ENCODE assay signal across 8 cellular contexts in the genomic region with DNA sequence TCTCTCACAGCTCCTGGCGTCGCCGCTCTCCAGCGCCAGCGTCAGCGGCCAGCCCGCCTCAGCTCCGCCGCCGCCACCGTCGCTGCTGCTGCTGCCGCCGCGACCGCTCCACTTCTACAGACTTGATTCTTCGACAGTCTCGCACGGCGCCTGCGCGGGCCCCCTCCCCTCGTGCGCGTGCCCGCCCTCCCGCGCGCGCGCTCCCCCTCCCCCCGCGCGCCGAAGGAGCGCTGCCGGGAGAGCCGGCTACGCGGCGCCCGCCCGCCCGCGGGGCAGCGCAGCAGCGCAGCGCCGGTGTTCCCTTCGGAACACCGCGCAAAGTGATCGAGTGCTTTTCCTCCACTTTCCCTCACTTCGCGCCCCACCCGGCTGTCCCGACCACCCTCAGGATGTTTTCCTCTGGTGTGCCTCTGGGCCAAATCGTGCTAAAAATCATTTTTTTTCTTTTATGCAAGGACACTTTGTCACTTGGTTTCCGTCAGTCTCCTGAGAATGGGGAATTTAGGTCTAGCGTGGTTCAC. TPM values are rescaled to one million over a fixed set of nuclear protein-coding genes. Genes with fewer than 3 reads are reported as not detected.
DNase-seq lines count a peak whose midpoint lies in the region; ATAC-seq and TF ChIP-seq lines count a peak whose summit lies in the region.

A gene (minus strand): TSS at position 118 of the 521 bp plus-strand sequence. CDS start 684 bp downstream, outside the sequence.

- H3K36me3 Mint-ChIP-seq in activated T-cell treated with anti-CD3 and anti-CD28 coated beads, Interleukin-2, amount 50 U/mL, for 4 hours (ENCODE audit: insufficient read depth) = peaks cover 26% of the 10 kb centered on the region
- H3K36me3 Mint-ChIP-seq in stimulated activated naive B cell treated with anti-CD40 and anti-IgM and Interleukin-4, amounts not matched to agents 10 μg/mL and 1 μg/mL and 100 μg/mL, for 72 hours = peaks cover 24 to 30% of the 10 kb centered on the region in 2 donors

- peak within 1 kb of the TSS; percentile 98 for H3K27ac ChIP-seq in A673 (ENCODE audit: low read depth, low read length, poor library complexity, severe bottlenecking)
- peak within 1 kb of the TSS; percentile 95 for H3K27ac ChIP-seq in HUES6 (ENCODE audit: low read depth, low read length)
- H3K27ac ChIP-seq in Panc1 (ENCODE audit: low read length) = peak within 1 kb of the TSS; percentile 100
- peak within 1 kb of the TSS; percentile 92 to 100 (median 100) for H3K27ac ChIP-seq in esophagus muscularis mucosa (replicated peaks in 1 of 4)
- peak within 1 kb of the TSS; percentile 100 for H3K27ac ChIP-seq in muscle layer of duodenum (ENCODE audit: low read length)

- DNase-seq in A673 (ENCODE audit: low spot score) = peak; percentile 82
- no peak for DNase-seq in Panc1 (ENCODE audit: low read depth, low spot score)
- DNase-seq in activated T-cell treated with anti-CD3 and anti-CD28 coated beads, Interleukin-2, amount 50 U/mL, for 4 hours = peak; percentile 78
- DNase-seq in esophagus muscularis mucosa (ENCODE audit: extremely low spot score) = no peak
- DNase-seq in stimulated activated naive B cell treated with anti-CD40 and anti-IgM and Interleukin-4, amounts not matched to agents 10 μg/mL and 1 μg/mL and 100 μg/mL, for 72 hours = peak; percentile 81

- H3K4me1 ChIP-seq in A673 (ENCODE audit: insufficient read depth, low read length, poor library complexity, severe bottlenecking) (peaks cover 35% of the 10 kb centered on the region), HUES6 (ENCODE audit: control insufficient read depth, insufficient read depth, low read length) (peaks cover 45% of the 10 kb centered on the region), Panc1 (ENCODE audit: control insufficient read depth, insufficient read depth, low read length) (peaks cover 38% of the 10 kb centered on the region), esophagus muscularis mucosa (peaks cover 28 to 44% (median 40%) of the 10 kb centered on the region in 4 donors), muscle layer of duodenum (ENCODE audit: control insufficient read depth in 1 of 2, insufficient read depth in 2 of 2, low read length in 2 of 2) (peaks cover 22 to 31% of the 10 kb centered on the region in 2 donors)

- peak within 1 kb of the TSS; percentile 97 for H3K9ac ChIP-seq in HUES6 (ENCODE audit: low read length)

- POLR2A ChIA-PET in A673 (lab: Charles Lee; ENCODE audit: low non-redundant PET) (no interaction called here), Panc1 (lab: Charles Lee) (interaction anchor here (0.5 to 1.1 kb wide), 6 partner anchors 125 to 484 kb away, joined by 3 to 5 read pairs (median 3); no protein-coding TSS in a partner anchor)

- peak within 1 kb of the TSS; percentile 100 for H3K27ac Mint-ChIP-seq in stimulated activated naive B cell treated with anti-CD40 and anti-IgM and Interleukin-4, amounts not matched to agents 10 μg/mL and 1 μg/mL and 100 μg/mL, for 72 hours

- H3K27me3 ChIP-seq in A673 (replicated peaks; ENCODE audit: insufficient read depth, low read depth, low read length, poor library complexity) (no peaks in the 10 kb centered on the region), HUES6 (ENCODE audit: control insufficient read depth, insufficient read depth, low read length) (no peaks in the 10 kb centered on the region), Panc1 (ENCODE audit: control insufficient read depth, insufficient read depth, low read length) (no peaks in the 10 kb centered on the region), esophagus muscularis mucosa (no peaks in the 10 kb centered on the region), muscle layer of duodenum (ENCODE audit: low read depth, low read length) (no peaks in the 10 kb centered on the region)

- peaks cover 29% of the 10 kb centered on the region for H3K36me3 ChIP-seq in A673 (ENCODE audit: insufficient read depth, low read length, poor library complexity, severe bottlenecking)
- peaks cover 31% of the 10 kb centered on the region for H3K36me3 ChIP-seq in HUES6 (ENCODE audit: control insufficient read depth, insufficient read depth, low read length)
- H3K36me3 ChIP-seq in Panc1 (ENCODE audit: control insufficient read depth, insufficient read depth, low read length) = peaks cover 22% of the 10 kb centered on the region
- peaks cover 9 to 32% (median 18%) of the 10 kb centered on the region in 4 donors for H3K36me3 ChIP-seq in esophagus muscularis mucosa
- peaks cover 28 to 29% of the 10 kb centered on the region in 2 donors for H3K36me3 ChIP-seq in muscle layer of duodenum (ENCODE audit: control insufficient read depth in 1 of 2, insufficient read depth in 2 of 2, low read length in 2 of 2)

- TF ChIP-seq POLR2A in esophagus muscularis mucosa (IDR thresholded peaks at IDR 0.05; ENCODE audit: low read depth) = peak; percentile 29

- H3K4me3 Mint-ChIP-seq in activated T-cell treated with anti-CD3 and anti-CD28 coated beads, Interleukin-2, amount 50 U/mL, for 4 hours = peak within 1 kb of the TSS; percentile 85
- H3K4me3 Mint-ChIP-seq in stimulated activated naive B cell treated with anti-CD40 and anti-IgM and Interleukin-4, amounts not matched to agents 10 μg/mL and 1 μg/mL and 100 μg/mL, for 72 hours = peak within 1 kb of the TSS; percentile 86 to 88

- TF ChIP-seq CTCF in A673 (conservative IDR thresholded peaks at IDR 0.05; ENCODE audit: low read depth, low read length) (no peak), Panc1 (IDR thresholded peaks at IDR 0.05) (no peak), esophagus muscularis mucosa (IDR thresholded peaks at IDR 0.05) (no peak)

- ATAC-seq in GM19025 (IDR thresholded peaks at IDR 0.05; ENCODE audit: low read depth, unreplicated experiment) (peak; percentile 15), Panc1 (peak; percentile 32)
- peak; percentile 13 for ATAC-seq in activated T-cell treated with anti-CD3 and anti-CD28 coated beads, Interleukin-2, amount 50 U/mL, for 4 hours
- peak; percentile 7 to 16 for ATAC-seq in stimulated activated naive B cell treated with anti-CD40 and anti-IgM and Interleukin-4, amounts not matched to agents 10 μg/mL and 1 μg/mL and 100 μg/mL, for 72 hours (replicated peaks)

- peak; percentile 28 for TF ChIP-seq EP300 in esophagus muscularis mucosa (IDR thresholded peaks at IDR 0.05)

- H3K9me3 ChIP-seq in A673 (ENCODE audit: low read depth, low read length, poor library complexity, severe bottlenecking) (no peaks in the 10 kb centered on the region), HUES6 (ENCODE audit: control insufficient read depth, insufficient read depth, low read depth, low read length) (no peaks in the 10 kb centered on the region), Panc1 (ENCODE audit: control insufficient read depth, insufficient read depth, low read depth, low read length) (no peaks in the 10 kb centered on the region), esophagus muscularis mucosa (no peaks in the 10 kb centered on the region), muscle layer of duodenum (ENCODE audit: control insufficient read depth in 1 of 2, low read length in 2 of 2) (no peaks in the 10 kb centered on the region)

- BruUV-seq in A673 (replicated peaks; lab: Mats Ljungman, UMichigan) = no TSS peak
- no TSS peak for BruUV-seq in Panc1 (replicated peaks; lab: Mats Ljungman, UMichigan)

- no peaks in the 10 kb centered on the region for H3K27me3 Mint-ChIP-seq in activated T-cell treated with anti-CD3 and anti-CD28 coated beads, Interleukin-2, amount 50 U/mL, for 4 hours (ENCODE audit: low read depth)
- no peaks in the 10 kb centered on the region for H3K27me3 Mint-ChIP-seq in stimulated activated naive B cell treated with anti-CD40 and anti-IgM and Interleukin-4, amounts not matched to agents 10 μg/mL and 1 μg/mL and 100 μg/mL, for 72 hours

- H3K4me3 ChIP-seq in A673 (ENCODE audit: low read depth, low read length, poor library complexity, severe bottlenecking) (peak within 1 kb of the TSS; percentile 58), HUES6 (ENCODE audit: low read depth, low read length) (peak within 1 kb of the TSS; percentile 76), Panc1 (ENCODE audit: low read depth in 2 of 2, low read length in 2 of 2) (peak within 1 kb of the TSS; percentile 96 to 100), esophagus muscularis mucosa (peak within 1 kb of the TSS; percentile 71 to 91 (median 85)), muscle layer of duodenum (ENCODE audit: low read depth in 1 of 2, low read length in 2 of 2) (peak within 1 kb of the TSS; percentile 93 to 98)

- H3K4me1 Mint-ChIP-seq in activated T-cell treated with anti-CD3 and anti-CD28 coated beads, Interleukin-2, amount 50 U/mL, for 4 hours (ENCODE audit: low read depth) = peaks cover 51% of the 10 kb centered on the region
- H3K4me1 Mint-ChIP-seq in stimulated activated naive B cell treated with anti-CD40 and anti-IgM and Interleukin-4, amounts not matched to agents 10 μg/mL and 1 μg/mL and 100 μg/mL, for 72 hours = peaks cover 42 to 68% of the 10 kb centered on the region in 2 donors

- under 1% methylated on average over 24 of the region's 60 CpGs for WGBS in esophagus muscularis mucosa

- in situ Hi-C loops in Panc1 (cut with HindIII; ENCODE audit: low pct_unique_long_range_greater_than_20kb, low sequenced_read_pairs) = loop anchor here (25.0 kb wide), 1 partner anchor 352 kb away; no protein-coding TSS in a partner anchor

- CTCF ChIA-PET in A673 (lab: Charles Lee) = interaction anchor here (0.7 kb wide), 1 partner anchor 110 kb away, joined by 4 read pairs; no protein-coding TSS in a partner anchor
- CTCF ChIA-PET in Panc1 (lab: Charles Lee) = no interaction called here

- no peaks in the 10 kb centered on the region for H3K9me3 Mint-ChIP-seq in activated T-cell treated with anti-CD3 and anti-CD28 coated beads, Interleukin-2, amount 50 U/mL, for 4 hours
- H3K9me3 Mint-ChIP-seq in stimulated activated naive B cell treated with anti-CD40 and anti-IgM and Interleukin-4, amounts not matched to agents 10 μg/mL and 1 μg/mL and 100 μg/mL, for 72 hours = no peaks in the 10 kb centered on the region

- intact Hi-C loops in A673 (cut with micrococcal nuclease; ENCODE audit: unreplicated experiment) (loop anchor here (5.0 kb wide), 1 partner anchor 112 kb away; no protein-coding TSS in a partner anchor), Panc1 (cut with micrococcal nuclease; ENCODE audit: unreplicated experiment) (loop anchor here (5.0 to 10.0 kb wide), 4 partner anchors 265 to 482 kb away; no protein-coding TSS in a partner anchor), esophagus muscularis mucosa (cut with DNase I) (loop anchor here (5.0 kb wide), 4 partner anchors 307 to 472 kb away; no protein-coding TSS in a partner anchor)

RNA-seq across cellular contexts. Expression of the gene that starts here (rescaled TPM):
- total RNA-seq in A673 (2021) (39.9 and 43.8 TPM in 2 replicates), Panc1 (2021; ENCODE audit: unreplicated experiment) (187 TPM), esophagus muscularis mucosa (100 to 1,000 TPM in 2 of 4 donors, 10 to 100 TPM in 2; 83.3 to 119 (median 97.9) TPM)
- 155 TPM for polyA plus RNA-seq in Panc1 (2012; ENCODE audit: insufficient read length)
- total RNA-seq in activated T-cell treated with anti-CD3 and anti-CD28 coated beads, Interleukin-2, amount 50 U/mL, for 4 hours = 10 to 100 TPM; 69.3 to 86.1 (median 75.2) TPM

Comparison
In these comparisons a context has a peak if more than half of its experiments do, and no peak if none do; other contexts are left out.
1. DNase-seq: peak in A673 (single experiment), activated T-cell treated with anti-CD3 and anti-CD28 coated beads, Interleukin-2, amount 50 U/mL, for 4 hours (single experiment) and stimulated activated naive B cell treated with anti-CD40 and anti-IgM and Interleukin-4, amounts not matched to agents 10 μg/mL and 1 μg/mL and 100 μg/mL, for 72 hours (single experiment); none in Panc1 (single experiment) and esophagus muscularis mucosa (single experiment).
2. Peak in every context shown above with its lines, with median percentiles within 50 percentile points of each other: H3K27ac ChIP-seq, H3K4me3 ChIP-seq and ATAC-seq.